21 cellular contexts compared by ENCODE assay signal in the genomic region with DNA sequence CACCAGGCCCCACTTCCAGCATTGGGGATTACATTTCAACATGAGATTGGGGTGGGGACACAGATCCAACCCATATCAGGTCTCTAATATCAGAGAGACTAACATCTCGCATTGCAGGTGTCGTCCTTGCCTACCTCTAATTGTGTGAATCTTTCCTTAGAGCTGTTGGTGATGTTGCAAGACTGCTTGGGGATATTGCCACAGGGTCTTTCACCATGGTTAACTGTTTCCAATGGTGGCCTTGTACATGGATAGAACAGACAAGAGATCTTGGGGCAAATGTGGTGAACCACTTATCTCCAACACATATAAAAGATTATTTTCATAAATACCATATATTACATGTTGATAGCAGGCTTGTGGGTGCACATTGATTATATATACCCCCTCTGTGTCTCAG.
"Had no signal": no experiment of that assay in that cellular context is flagged by ENCODE, and none has a peak within 500 bp of the region (broad histone marks: within the 10 kb centered on the region; RNA-seq: fewer than 3 reads in every experiment).

No MANE protein-coding gene starts in this region.

- H3K36me3 ChIP-seq: brain microvascular endothelial cell had no signal

- DNase-seq: activated CD4-positive, alpha-beta T cell treated with anti-CD3 and anti-CD28 coated beads for 48 hours; activated CD4-positive, alpha-beta T cell treated with anti-CD3 and anti-CD28 coated beads, Interleukin-2, amount 50 U/mL, for 1 hour; activated CD4-positive, alpha-beta T cell treated with anti-CD3 and anti-CD28 coated beads, Interleukin-2, amount 50 U/mL, for 48 hours; activated CD8-positive, alpha-beta memory T cell treated with anti-CD3 and anti-CD28 coated beads for 24 hours; activated CD8-positive, alpha-beta T cell treated with anti-CD3 and anti-CD28 coated beads for 36 hours; activated effector memory CD4-positive, alpha-beta T cell treated with Interleukin-2 at 50 U/mL for 16 hours; activated gamma-delta T cell treated with Interleukin-2 at 50 U/mL for 16 hours; activated naive CD4-positive, alpha-beta T cell treated with anti-CD3 and anti-CD28 coated beads, Interleukin-2, amount 50 U/mL, for 16 hours; activated naive CD4-positive, alpha-beta T cell treated with Interleukin-2 at 50 U/mL for 16 hours; activated T-cell treated with anti-CD3 and anti-CD28 coated beads, Interleukin-2, amount 50 U/mL, for 4 hours; amniotic stem cell; anterior cingulate cortex; brain microvascular endothelial cell; dorsolateral prefrontal cortex; effector memory CD4-positive, alpha-beta T cell; endodermal cell; foreskin fibroblast; head of caudate nucleus; T-helper 2 cell had no signal

- H3K4me3 ChIP-seq: coronary artery, dorsolateral prefrontal cortex had no signal

- H3K27me3 ChIP-seq: brain microvascular endothelial cell had no signal

- H3K27ac ChIP-seq: brain microvascular endothelial cell, coronary artery, dorsolateral prefrontal cortex, VCaP had no signal
